In genomic region chr12:123762715-123763052, GRCh38 we compare ENCODE assay signal across 9 cellular contexts. TPM values are rescaled to one million over a fixed set of nuclear protein-coding genes. Genes with fewer than 3 reads are reported as not detected.
A peak's percentile ranks its signal among the peaks of the same experiment; 100 is the strongest.
DNase-seq lines count a peak whose midpoint lies in the region; ATAC-seq, FAIRE-seq and TF ChIP-seq lines count a peak whose summit lies in the region.
"Had no signal": no experiment of that assay in that cellular context is flagged by ENCODE, and none has a peak within 500 bp of the region (broad histone marks: within the 10 kb centered on the region; RNA-seq: fewer than 3 reads in every experiment).

No MANE protein-coding gene starts in this region.

- peaks cover 5% of the 10 kb centered on the region for H3K4me1 ChIP-seq in CD8-positive, alpha-beta memory T cell (ENCODE audit: insufficient read depth, low read length)
- H3K4me1 ChIP-seq in kidney (ENCODE audit: control insufficient read depth in 1 of 2, insufficient read depth in 1 of 2, low read depth in 1 of 2, low read length in 2 of 2): peaks cover 0 to 4% of the 10 kb centered on the region in 2 donors

- H3K4me1 Mint-ChIP-seq in CD8-positive, alpha-beta memory T cell: peaks cover 8 to 12% (median 11%) of the 10 kb centered on the region in 3 donors
- H3K4me1 Mint-ChIP-seq in IgD-negative memory B cell: peaks cover 0 to 10% (median 2%) of the 10 kb centered on the region in 3 donors
- H3K4me1 Mint-ChIP-seq in effector memory CD8-positive, alpha-beta T cell (ENCODE audit: low read depth in 2 of 2): peaks cover 0 to 3% of the 10 kb centered on the region in 2 donors

- no peak overlapping the region for H3K4me2 ChIP-seq in neural cell (ENCODE audit: low read length)

- H3K9ac ChIP-seq in neural cell (ENCODE audit: low read length): no peak overlapping the region
- no peak overlapping the region for H3K9ac ChIP-seq in kidney (ENCODE audit: low read length in 2 of 2)

- H3K4me3 Mint-ChIP-seq in CD8-positive, alpha-beta memory T cell: peak overlapping the region; percentile 8 to 84 (median 80)
- H3K4me3 Mint-ChIP-seq in IgD-negative memory B cell: peak overlapping the region; percentile 84 to 93 (median 90)
- peak overlapping the region; percentile 58 to 61 for H3K4me3 Mint-ChIP-seq in effector memory CD8-positive, alpha-beta T cell

- no peak overlapping the region for H2AFZ ChIP-seq in neural cell (ENCODE audit: low read depth, low read length)

- H3F3A ChIP-seq in neural cell (ENCODE audit: insufficient read depth, low read length, poor library complexity, severe bottlenecking): no peaks in the 10 kb centered on the region

- H3K36me3 ChIP-seq in CD8-positive, alpha-beta memory T cell (ENCODE audit: insufficient read depth, low read length): no peaks in the 10 kb centered on the region
- H3K36me3 ChIP-seq in neural cell (ENCODE audit: insufficient read depth, low read length) (no peaks in the 10 kb centered on the region), kidney (ENCODE audit: control insufficient read depth in 1 of 2, insufficient read depth in 2 of 2, low read length in 2 of 2) (no peaks in the 10 kb centered on the region)

- TF ChIP-seq RAD21 in neural cell (conservative IDR thresholded peaks at IDR 0.05): no peak

- no peak overlapping the region for H3K27ac ChIP-seq in CD8-positive, alpha-beta memory T cell (ENCODE audit: low read depth, low read length)
- no peak overlapping the region for H3K27ac ChIP-seq in neural cell (ENCODE audit: low read length)
- H3K27ac ChIP-seq in kidney (ENCODE audit: low read depth in 2 of 2, low read length in 2 of 2): no peak overlapping the region

- no peak for TF ChIP-seq EP300 in neural cell (conservative IDR thresholded peaks at IDR 0.05; ENCODE audit: poor library complexity, severe bottlenecking)

- no peak overlapping the region for H3K4me3 ChIP-seq in CD8-positive, alpha-beta memory T cell (ENCODE audit: low read length)
- H3K4me3 ChIP-seq in neural cell (ENCODE audit: low read length) (peak overlapping the region; percentile 51), kidney (ENCODE audit: low read length in 2 of 2) (peak overlapping the region in 1 of 2 donors; percentile 39)

- FAIRE-seq in kidney (lab: Jason Lieb, UNC): no peak

- intact Hi-C loops in kidney (cut with DNase I): no loop called here

- H4K20me1 ChIP-seq in neural cell (ENCODE audit: insufficient read depth): no peaks in the 10 kb centered on the region

- POLR2A ChIA-PET in CD8-positive, alpha-beta memory T cell (lab: Charles Lee): no interaction called here

- no peak for ATAC-seq in effector memory CD8-positive, alpha-beta T cell (replicated peaks)
- no peak for ATAC-seq in GM21526 (IDR thresholded peaks at IDR 0.05; ENCODE audit: low FRiP score, unreplicated experiment)

- H3K79me2 ChIP-seq in neural cell (replicated peaks; ENCODE audit: insufficient read depth, low read length): peaks cover 3% of the 10 kb centered on the region

- no peaks in the 10 kb centered on the region for H3K9me3 ChIP-seq in CD8-positive, alpha-beta memory T cell (ENCODE audit: low read length)
- no peaks in the 10 kb centered on the region for H3K9me3 ChIP-seq in neural cell (ENCODE audit: low read length)
- H3K9me3 ChIP-seq in kidney (ENCODE audit: control insufficient read depth in 1 of 2, low read length in 2 of 2): no peaks in the 10 kb centered on the region

- DNase-seq in CD8-positive, alpha-beta memory T cell: no peak
- DNase-seq in effector memory CD8-positive, alpha-beta T cell: no peak
- no peak for DNase-seq in NCI-H446 (lab: John Stamatoyannopoulos, UW)
- no peak for DNase-seq in NCI-H146 treated with DMSO at 0.1 percent for 48 hours (lab: John Stamatoyannopoulos, UW; ENCODE audit: unreplicated experiment)
- DNase-seq in kidney: no peak
- DNase-seq: NCI-H1092 had no signal

- no peaks in the 10 kb centered on the region for H3K9me2 ChIP-seq in neural cell (ENCODE audit: insufficient read depth, low read length)

- H3K27me3 Mint-ChIP-seq in CD8-positive, alpha-beta memory T cell: peaks cover 4 to 6% of the 10 kb centered on the region in 2 donors
- H3K27me3 Mint-ChIP-seq in IgD-negative memory B cell: no peaks in the 10 kb centered on the region
- peaks cover 0 to 5% of the 10 kb centered on the region in 2 donors for H3K27me3 Mint-ChIP-seq in effector memory CD8-positive, alpha-beta T cell

- CTCF ChIA-PET in CD8-positive, alpha-beta memory T cell (lab: Charles Lee): no interaction called here

- H3K9me3 Mint-ChIP-seq in CD8-positive, alpha-beta memory T cell: no peaks in the 10 kb centered on the region
- H3K9me3 Mint-ChIP-seq in IgD-negative memory B cell: no peaks in the 10 kb centered on the region
- no peaks in the 10 kb centered on the region for H3K9me3 Mint-ChIP-seq in effector memory CD8-positive, alpha-beta T cell

- H3K27ac Mint-ChIP-seq in CD8-positive, alpha-beta memory T cell: peak overlapping the region in 1 of 8 donors; percentile 23
- H3K27ac Mint-ChIP-seq in IgD-negative memory B cell: no peak overlapping the region
- H3K27ac Mint-ChIP-seq in effector memory CD8-positive, alpha-beta T cell: no peak overlapping the region

- peaks cover 0 to 14% (median 4%) of the 10 kb centered on the region in 3 donors for H3K36me3 Mint-ChIP-seq in CD8-positive, alpha-beta memory T cell
- peaks cover 4% of the 10 kb centered on the region for H3K36me3 Mint-ChIP-seq in IgD-negative memory B cell
- peaks cover 14% of the 10 kb centered on the region for H3K36me3 Mint-ChIP-seq in effector memory CD8-positive, alpha-beta T cell (ENCODE audit: insufficient read depth)

- no peaks in the 10 kb centered on the region for H3K27me3 ChIP-seq in CD8-positive, alpha-beta memory T cell (ENCODE audit: insufficient read depth, low read length, poor library complexity, severe bottlenecking)
- H3K27me3 ChIP-seq in neural cell (ENCODE audit: insufficient read depth, low read depth, low read length): peaks cover 21% of the 10 kb centered on the region

- TF ChIP-seq CTCF in neural cell (IDR thresholded peaks at IDR 0.05; ENCODE audit: poor library complexity, severe bottlenecking) (no peak), kidney (IDR thresholded peaks at IDR 0.05; ENCODE audit: borderline replicate concordance, extremely low read depth, insufficient read depth) (no peak)

TF ChIP-seq in neural cell, 6 proteins besides CTCF, POLR2A, EP300 and RAD21:
- TF ChIP-seq SMC3 (conservative IDR thresholded peaks at IDR 0.05; ENCODE audit: poor library complexity) (no peak), POLR2AphosphoS5 (IDR thresholded peaks at IDR 0.05) (no peak), EZH2 (IDR thresholded peaks at IDR 0.05; ENCODE audit: borderline replicate concordance, insufficient read depth, low read length, poor library complexity, severe bottlenecking) (no peak), TAF1 (IDR thresholded peaks at IDR 0.05; ENCODE audit: low read depth) (no peak), MXI1 (conservative IDR thresholded peaks at IDR 0.05; ENCODE audit: poor library complexity, severe bottlenecking) (no peak), REST (IDR thresholded peaks at IDR 0.05; ENCODE audit: borderline replicate concordance) (no peak)

RNA-seq across cellular contexts. Expression of gene DNAH10, which starts 0.6 kb away (rescaled TPM):
- total RNA-seq in CD8-positive, alpha-beta memory T cell: under 1 TPM; 0.09 to 0.13 TPM
- polyA plus RNA-seq in CD8-positive, alpha-beta memory T cell: not detected
- polyA plus RNA-seq in IgD-negative memory B cell: 0.40 TPM
- 1.6 and 1.9 TPM in 2 replicates for polyA plus RNA-seq in neural cell
- polyA minus RNA-seq in neural cell: 0.97 and 1.2 TPM in 2 replicates
- total RNA-seq in kidney: 0.28 TPM
- polyA plus RNA-seq in kidney (ENCODE audit: insufficient read depth, low read depth, low replicate concordance): 0.24 TPM

RNA-seq across cellular contexts. Expression of gene ATP6V0A2, which starts 50.5 kb away (rescaled TPM):
- total RNA-seq in CD8-positive, alpha-beta memory T cell: 100 to 1,000 TPM; 109 to 113 TPM
- polyA plus RNA-seq in CD8-positive, alpha-beta memory T cell: 27.1 TPM
- polyA plus RNA-seq in IgD-negative memory B cell: 16.9 TPM
- 33.5 and 34.5 TPM in 2 replicates for polyA plus RNA-seq in neural cell
- polyA minus RNA-seq in neural cell: 34.3 and 36.7 TPM in 2 replicates
- total RNA-seq in kidney: 26.8 TPM
- 4.0 TPM for polyA plus RNA-seq in kidney (ENCODE audit: insufficient read depth, low read depth, low replicate concordance)
